In genomic region chr16:19601083-19601976, GRCh38 we compare ENCODE assay signal across 8 cellular contexts. TPM values are rescaled to one million over a fixed set of nuclear protein-coding genes. Genes with fewer than 3 reads are reported as not detected.
A peak's percentile ranks its signal among the peaks of the same experiment; 100 is the strongest.
DNase-seq lines count a peak whose midpoint lies in the region; ATAC-seq, FAIRE-seq and TF ChIP-seq lines count a peak whose summit lies in the region.

No MANE protein-coding gene starts in this region.

- peaks cover 21% of the 10 kb centered on the region; the same call in 1 of the 2 replicates for H3K4me1 ChIP-seq in PC-3 (ENCODE audit: insufficient read depth, low read length)
- no peaks in the 10 kb centered on the region for H3K4me1 ChIP-seq in breast epithelium
- H3K4me1 ChIP-seq in HepG2 (ENCODE audit: insufficient read depth, low read length) = peaks cover 9% of the 10 kb centered on the region
- H3K4me1 ChIP-seq in upper lobe of right lung = no peaks in the 10 kb centered on the region

- CTCF ChIA-PET in PC-3 (lab: Charles Lee) = interaction anchor here (0.5 to 1.5 kb wide), 6 partner anchors 18 to 287 kb away, joined by 3 to 8 read pairs (median 6); no protein-coding TSS in a partner anchor
- CTCF ChIA-PET in HepG2 (lab: Yijun Ruan, JAX; ENCODE audit: low intra/inter-chr PET ratio, low total read pairs) = interaction anchor here (0.7 to 5.6 kb wide), 4 partner anchors 18 to 699 kb away, joined by 4 to 234 read pairs (median 5); partner anchors contain the start of gene GPRC5B

- no peaks in the 10 kb centered on the region for H3K9me2 ChIP-seq in PC-3 (replicated peaks; ENCODE audit: low read length)

- TF ChIP-seq CTCF in PC-3 (conservative IDR thresholded peaks at IDR 0.05; ENCODE audit: low read depth, low read length) (peak; percentile 79), breast epithelium (IDR thresholded peaks at IDR 0.05) (peak; percentile 28 to 62 (median 59)), HepG2 (CRISPR knock-in tag; IDR thresholded peaks at IDR 0.05) (peak; percentile 89), upper lobe of right lung (IDR thresholded peaks at IDR 0.05) (peak; percentile 59)

- H3K4me3 ChIP-seq in PC-3 (ENCODE audit: low read length) (no peak overlapping the region), breast epithelium (no peak overlapping the region), HepG2 (replicated peaks in 1 of 3; ENCODE audit: insufficient read depth in 1 of 3, low read depth in 2 of 3, low read length in 3 of 3) (no peak overlapping the region), upper lobe of right lung (no peak overlapping the region)

- no peaks in the 10 kb centered on the region for H3K27me3 ChIP-seq in PC-3 (ENCODE audit: low read length)
- H3K27me3 ChIP-seq in breast epithelium = no peaks in the 10 kb centered on the region
- no peaks in the 10 kb centered on the region for H3K27me3 ChIP-seq in HepG2 (ENCODE audit: control insufficient read depth in 1 of 2, insufficient read depth in 2 of 2, low read length in 2 of 2)
- no peaks in the 10 kb centered on the region for H3K27me3 ChIP-seq in upper lobe of right lung

- 0 out of 2 replicates have a peak overlapping the region, but pooled peaks have one; percentile 31 for H3K9ac ChIP-seq in PC-3 (ENCODE audit: low read length)
- peak overlapping the region; percentile 3; the same call in 1 of the 2 replicates for H3K9ac ChIP-seq in HepG2 (ENCODE audit: insufficient read depth, low read depth, low read length)

- POLR2A ChIA-PET in PC-3 (lab: Charles Lee; ENCODE audit: unreplicated experiment) (no interaction called here), HepG2 (lab: Yijun Ruan, JAX) (interaction anchor here (1.0 kb wide), 1 partner anchor 283 kb away, joined by 6 read pairs; the partner anchor contains the start of gene GPRC5B)

- DNase-seq in COLO829 (ENCODE audit: low spot score) = peak; percentile 40
- DNase-seq in HCEC 1CT = peak; percentile 13
- peak; percentile 47 for DNase-seq in PC-3
- DNase-seq in breast epithelium (ENCODE audit: low spot score in 2 of 2) = no peak
- peak; percentile 47 for DNase-seq in HepG2 (ENCODE audit: low spot score)
- no peak for DNase-seq in upper lobe of right lung

- no peaks in the 10 kb centered on the region for H3K9me3 ChIP-seq in PC-3 (ENCODE audit: low read length)
- H3K9me3 ChIP-seq in breast epithelium = no peaks in the 10 kb centered on the region
- H3K9me3 ChIP-seq in HepG2 (ENCODE audit: low read length) = no peaks in the 10 kb centered on the region
- H3K9me3 ChIP-seq in upper lobe of right lung = no peaks in the 10 kb centered on the region

- peak; percentile 91 for TF ChIP-seq RAD21 in HepG2 (CRISPR knock-in tag; IDR thresholded peaks at IDR 0.05)

- H3K4me2 ChIP-seq in PC-3 (ENCODE audit: low read length) = 0 out of 2 replicates have a peak overlapping the region, but pooled peaks have one; percentile 34
- H3K4me2 ChIP-seq in HepG2 (ENCODE audit: low read depth, low read length) = peak overlapping the region; percentile 57

- FAIRE-seq in HepG2 (lab: Jason Lieb, UNC) = peak; percentile 91

- intact Hi-C loops in PC-3 (cut with micrococcal nuclease) = loop anchor here (1.0 to 2.0 kb wide), 2 partner anchors 43 to 284 kb away; no protein-coding TSS in a partner anchor
- intact Hi-C loops in breast epithelium (cut with DNase I; ENCODE audit: low total_unique reads) = no loop called here
- intact Hi-C loops in HepG2 (cut with micrococcal nuclease; ENCODE audit: unreplicated experiment) = loop anchor here (1.0 to 10.0 kb wide), 3 partner anchors 42 to 703 kb away; no protein-coding TSS in a partner anchor
- intact Hi-C loops in upper lobe of right lung (cut with DNase I) = no loop called here

- in situ Hi-C loops in HepG2 (cut with HindIII; ENCODE audit: extremely low pct_ligation_motif_present, low pct_unique_long_range_greater_than_20kb) = loop anchor here (5.0 kb wide), 1 partner anchor 286 kb away; no protein-coding TSS in a partner anchor

- TF ChIP-seq POLR2A in breast epithelium (IDR thresholded peaks at IDR 0.05) (no peak), HepG2 (IDR thresholded peaks at IDR 0.05; ENCODE audit: insufficient read depth in 1 of 2, low read depth in 2 of 2, low read length in 2 of 2) (no peak)

- H3K79me2 ChIP-seq in PC-3 (ENCODE audit: low read length) (no peaks in the 10 kb centered on the region), HepG2 (ENCODE audit: insufficient read depth, low read length) (no peaks in the 10 kb centered on the region)

- TF ChIP-seq EP300 in HepG2 (IDR thresholded peaks at IDR 0.05; ENCODE audit: low read depth in 2 of 2, low read length in 2 of 2) (no peak), HepG2 (CRISPR knock-in tag; IDR thresholded peaks at IDR 0.05; ENCODE audit: borderline replicate concordance) (no peak)

- H3K27ac ChIP-seq in PC-3 (ENCODE audit: low read length) (no peak overlapping the region), breast epithelium (no peak overlapping the region), HepG2 (ENCODE audit: extremely low read length, insufficient read depth, low read length) (no peak overlapping the region), upper lobe of right lung (no peak overlapping the region)

- H3F3A ChIP-seq in PC-3 (ENCODE audit: low read length, unreplicated experiment) = no peaks in the 10 kb centered on the region

- 25% methylated on average over 13 of the region's 13 CpGs for WGBS in HepG2 (ENCODE audit: low lambda C conversion rate)

- ATAC-seq in PC-3 (no peak), HepG2 (peak; percentile 48), upper lobe of right lung (no peak), HG03378 (IDR thresholded peaks at IDR 0.05; ENCODE audit: unreplicated experiment) (no peak), HG03460 (IDR thresholded peaks at IDR 0.05; ENCODE audit: unreplicated experiment) (no peak)

- H2AFZ ChIP-seq in PC-3 (ENCODE audit: low read length) = peak overlapping the region; percentile 85
- no peak overlapping the region for H2AFZ ChIP-seq in HepG2 (ENCODE audit: low read length)

- no peaks in the 10 kb centered on the region for H4K20me1 ChIP-seq in PC-3 (ENCODE audit: low read length)
- H4K20me1 ChIP-seq in HepG2 (ENCODE audit: insufficient read depth, low read length) = no peaks in the 10 kb centered on the region

- no peaks in the 10 kb centered on the region; the same call in 1 of the 2 replicates for H3K36me3 ChIP-seq in PC-3 (ENCODE audit: low read depth, low read length)
- no peaks in the 10 kb centered on the region for H3K36me3 ChIP-seq in breast epithelium
- H3K36me3 ChIP-seq in HepG2 (replicated peaks in 1 of 2; ENCODE audit: control insufficient read depth in 1 of 2, insufficient read depth in 2 of 2, low read length in 2 of 2) = no peaks in the 10 kb centered on the region
- peaks cover 11% of the 10 kb centered on the region for H3K36me3 ChIP-seq in upper lobe of right lung

- no TSS peak for BruUV-seq in PC-3 (replicated peaks; lab: Mats Ljungman, UMichigan)
- no TSS peak for BruUV-seq in HepG2 (replicated peaks; lab: Mats Ljungman, UMichigan)

TF ChIP-seq in HepG2, 621 proteins besides CTCF, POLR2A, EP300 and RAD21 (continues in another document):
- TF ChIP-seq RBAK (CRISPR knock-in tag; IDR thresholded peaks at IDR 0.05) = 0 out of 2 replicates have a peak, but pooled peaks have one; percentile 33
- TF ChIP-seq TRAFD1 (CRISPR knock-in tag; IDR thresholded peaks at IDR 0.05; ENCODE audit: borderline replicate concordance) = no peak

RNA-seq across cellular contexts. Expression of gene VPS35L, which starts 45.8 kb away (rescaled TPM):
- total RNA-seq in PC-3 (2014; rRNA removed) (2.9 and 9.1 TPM in 2 replicates), breast epithelium (10 to 100 TPM; 36.4 to 43.3 (median 40.5) TPM), HepG2 (2016; rRNA removed; fragmentation: Illumina TruSeq; extraction: Trizol) (0.97 and 1.4 TPM in 2 replicates), upper lobe of right lung (51.9 TPM)
- total RNA-seq in HepG2 (2016; cell fraction: cytosol; rRNA removed; fragmentation: Illumina TruSeq; extraction: Trizol; ENCODE audit: low read depth) = 1.1 and 1.5 TPM in 2 replicates
- 0.76 and 1.1 TPM in 2 replicates for total RNA-seq in HepG2 (2016; cell fraction: insoluble cytoplasmic fraction; rRNA removed; fragmentation: Illumina TruSeq; extraction: Trizol)
- 1.9 and 2.0 TPM in 2 replicates for total RNA-seq in HepG2 (2016; cell fraction: membrane; rRNA removed; fragmentation: Illumina TruSeq; extraction: Trizol)
- 1.5 and 1.6 TPM in 2 replicates for total RNA-seq in HepG2 (2016; cell fraction: nucleus; rRNA removed; fragmentation: Illumina TruSeq; extraction: Trizol)
- 1.6 and 1.9 TPM in 2 replicates for polyA plus RNA-seq in HepG2 (2011; rRNA removed)
- 1.5 and 1.8 TPM in 2 replicates for polyA plus RNA-seq in HepG2 (2011; cell fraction: cytosol; rRNA removed)
- 2.1 and 2.7 TPM in 2 replicates for polyA plus RNA-seq in HepG2 (2011; cell fraction: nucleus; rRNA removed)
- polyA plus RNA-seq in HepG2 (2012) = 2.7 and 3.0 TPM in 2 replicates
- polyA plus RNA-seq in HepG2 (2016; cell fraction: cytosol; fragmentation: Illumina TruSeq; extraction: Trizol; ENCODE audit: low read depth) = 0.57 and 0.96 TPM in 2 replicates
- polyA plus RNA-seq in HepG2 (2016; cell fraction: insoluble cytoplasmic fraction; fragmentation: Illumina TruSeq; extraction: Trizol; ENCODE audit: low read depth) = 1.3 and 1.4 TPM in 2 replicates
- 1.2 and 1.5 TPM in 2 replicates for polyA plus RNA-seq in HepG2 (2016; cell fraction: membrane; fragmentation: Illumina TruSeq; extraction: Trizol; ENCODE audit: low read depth)
- 1.2 and 1.7 TPM in 2 replicates for polyA plus RNA-seq in HepG2 (2016; cell fraction: nucleus; fragmentation: Illumina TruSeq; extraction: Trizol; ENCODE audit: insufficient read depth, low read depth)
- 4.2 and 19.9 TPM in 2 replicates for polyA minus RNA-seq in HepG2 (2011; rRNA and poly(A)+ RNA removed; ENCODE audit: low replicate concordance)
- 1.2 and 3.5 TPM in 2 replicates for polyA minus RNA-seq in HepG2 (2011; cell fraction: cytosol; rRNA and poly(A)+ RNA removed)
- polyA minus RNA-seq in HepG2 (2011; cell fraction: nucleus; rRNA and poly(A)+ RNA removed) = 5.8 and 9.1 TPM in 2 replicates

Comparison
In these comparisons a context has a peak if more than half of its experiments do, and no peak if none do; other contexts are left out.
1. DNase-seq: peak in COLO829 (single experiment), HCEC 1CT (single experiment), PC-3 (single experiment) and HepG2 (single experiment); none in breast epithelium (0 of 2) and upper lobe of right lung (single experiment).
2. intact Hi-C loops: an anchor here in PC-3 (1.0 to 2.0 kb wide) and HepG2 (1.0 to 10.0 kb wide); none called in breast epithelium and upper lobe of right lung.
3. Peak in every context shown above with its lines, with median percentiles within 50 percentile points of each other: CTCF ChIP-seq.